10 cellular contexts compared by ENCODE assay signal in the genomic region with DNA sequence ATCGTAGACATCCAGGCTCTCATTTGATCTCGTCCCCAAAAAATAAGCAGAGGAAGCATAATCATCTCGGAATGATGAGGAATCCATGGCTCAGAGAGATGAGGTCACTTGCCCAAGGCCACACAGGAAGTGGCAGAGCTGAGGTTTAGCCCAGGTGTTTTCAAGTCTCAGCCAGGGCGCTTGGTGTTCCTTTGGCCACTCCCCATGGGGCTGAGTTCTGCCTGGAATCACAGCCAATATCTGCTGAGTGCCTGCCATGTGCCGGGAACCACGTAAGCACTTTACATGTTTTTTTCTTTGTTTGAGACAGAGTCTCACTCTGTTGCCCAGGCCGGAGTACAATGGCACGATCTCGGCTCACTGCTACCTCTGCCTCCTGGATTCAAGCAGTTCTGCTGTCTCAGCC. TPM values are rescaled to one million over a fixed set of nuclear protein-coding genes. Genes with fewer than 3 reads are reported as not detected.
DNase-seq lines count a peak whose midpoint lies in the region; ATAC-seq, FAIRE-seq and TF ChIP-seq lines count a peak whose summit lies in the region.
"Had no signal": no experiment of that assay in that cellular context is flagged by ENCODE, and none has a peak within 500 bp of the region (broad histone marks: within the 10 kb centered on the region; RNA-seq: fewer than 3 reads in every experiment).

No MANE protein-coding gene starts in this region.

- no peaks in the 10 kb centered on the region for H3K79me2 ChIP-seq in OCI-LY1 (ENCODE audit: insufficient read depth, low read length)
- H3K79me2 ChIP-seq in osteoblast (ENCODE audit: insufficient read depth, low read length): no peaks in the 10 kb centered on the region

- H3K27ac ChIP-seq in OCI-LY1 (ENCODE audit: low read depth, low read length, poor library complexity, severe bottlenecking): peak overlapping the region; percentile 40
- peak overlapping the region; percentile 46 for H3K27ac ChIP-seq in duodenal mucosa (ENCODE audit: low read depth, low read length)
- no peak overlapping the region for H3K27ac ChIP-seq in osteoblast (ENCODE audit: low read depth, low read length)
- H3K27ac ChIP-seq: sigmoid colon had no signal

- no peaks in the 10 kb centered on the region for H3K9me3 ChIP-seq in OCI-LY1 (ENCODE audit: low read length)
- H3K9me3 ChIP-seq in duodenal mucosa (ENCODE audit: control insufficient read depth in 1 of 2, low read length in 2 of 2): no peaks in the 10 kb centered on the region
- no peaks in the 10 kb centered on the region for H3K9me3 ChIP-seq in osteoblast (ENCODE audit: low read depth, low read length)
- H3K9me3 ChIP-seq: sigmoid colon had no signal

- DNase-seq in GM12892 (ENCODE audit: insufficient read length) (no peak), osteoblast (ENCODE audit: insufficient read length, low spot score, missing footprints) (peak; percentile 52), type B pancreatic cell (ENCODE audit: extremely low spot score, unreplicated experiment) (no peak)
- DNase-seq in activated CD8-positive, alpha-beta memory T cell treated with anti-CD3 and anti-CD28 coated beads, Interleukin-2, amount 50 U/mL, for 4 hours: no peak
- DNase-seq: NCI-H446 treated with DMSO at 0.1 percent for 48 hours, sigmoid colon had no signal

- no peaks in the 10 kb centered on the region for H3K27me3 ChIP-seq in OCI-LY1 (ENCODE audit: insufficient read depth, low read length)
- H3K27me3 ChIP-seq in duodenal mucosa (ENCODE audit: control insufficient read depth in 1 of 2, insufficient read depth in 2 of 2, low read length in 2 of 2): no peaks in the 10 kb centered on the region
- no peaks in the 10 kb centered on the region for H3K27me3 ChIP-seq in osteoblast (ENCODE audit: insufficient read depth, low read length)
- H3K27me3 ChIP-seq: sigmoid colon had no signal

- no peaks in the 10 kb centered on the region for H3K27me3 Mint-ChIP-seq in type B pancreatic cell

- H3K4me2 ChIP-seq in OCI-LY1 (ENCODE audit: low read length) (no peak overlapping the region), osteoblast (ENCODE audit: insufficient read depth, low read length) (no peak overlapping the region)

- no peaks in the 10 kb centered on the region for H3K36me3 Mint-ChIP-seq in type B pancreatic cell

- no peak overlapping the region for H3K27ac Mint-ChIP-seq in type B pancreatic cell

- H2AFZ ChIP-seq in OCI-LY1 (ENCODE audit: low read length) (no peak overlapping the region), osteoblast (ENCODE audit: low read length) (peak overlapping the region; percentile 76)

- H3K9me2 ChIP-seq in OCI-LY1 (ENCODE audit: low read depth, low read length): no peaks in the 10 kb centered on the region

- ATAC-seq in HG03354 (IDR thresholded peaks at IDR 0.05; ENCODE audit: poor library complexity, severe bottlenecking, unreplicated experiment) (no peak), HG03108 (IDR thresholded peaks at IDR 0.05; ENCODE audit: unreplicated experiment) (no peak)

- H3K9ac ChIP-seq in OCI-LY1 (ENCODE audit: low read length): no peak overlapping the region
- H3K9ac ChIP-seq in duodenal mucosa (ENCODE audit: low read depth in 1 of 2, low read length in 2 of 2): peak overlapping the region; percentile 5 to 57

- H3K36me3 ChIP-seq in OCI-LY1 (ENCODE audit: insufficient read depth, low read length) (no peaks in the 10 kb centered on the region), duodenal mucosa (ENCODE audit: control insufficient read depth in 1 of 2, insufficient read depth in 2 of 2, low read length in 2 of 2) (no peaks in the 10 kb centered on the region), osteoblast (ENCODE audit: insufficient read depth, low read length) (no peaks in the 10 kb centered on the region)
- H3K36me3 ChIP-seq: sigmoid colon had no signal

- H3K4me3 ChIP-seq in OCI-LY1 (ENCODE audit: low read depth, low read length, poor library complexity, severe bottlenecking): no peak overlapping the region
- no peak overlapping the region for H3K4me3 ChIP-seq in duodenal mucosa (ENCODE audit: low read depth in 1 of 2, low read length in 2 of 2)
- no peak overlapping the region for H3K4me3 ChIP-seq in osteoblast (ENCODE audit: insufficient read depth, low read length)
- H3K4me3 ChIP-seq: sigmoid colon had no signal

- H3K4me1 ChIP-seq in OCI-LY1 (ENCODE audit: insufficient read depth, low read length, severe bottlenecking) (peaks cover 30% of the 10 kb centered on the region), duodenal mucosa (ENCODE audit: control insufficient read depth in 1 of 2, insufficient read depth in 2 of 2, low read length in 2 of 2) (peaks cover 21 to 34% of the 10 kb centered on the region in 2 donors), osteoblast (ENCODE audit: insufficient read depth, low read length) (peaks cover 16% of the 10 kb centered on the region)

- TF ChIP-seq CTCF in OCI-LY1 (IDR thresholded peaks at IDR 0.05; ENCODE audit: low read length) (no peak), osteoblast (IDR thresholded peaks at IDR 0.05; ENCODE audit: extremely low read depth, low read depth, low read length) (no peak), type B pancreatic cell (conservative IDR thresholded peaks at IDR 0.05) (no peak)

- no peak for TF ChIP-seq POLR2A in GM12892 (IDR thresholded peaks at IDR 0.05; ENCODE audit: low read depth, low read length)

- no peaks in the 10 kb centered on the region for H3K9me3 Mint-ChIP-seq in type B pancreatic cell

- FAIRE-seq in GM12892 (lab: Jason Lieb, UNC): peak; percentile 21

- H3K4me3 Mint-ChIP-seq in type B pancreatic cell: no peak overlapping the region

- H3F3A ChIP-seq in OCI-LY1 (ENCODE audit: insufficient read depth, low read length): 0 out of 2 replicates have a peak, but pooled peaks cover 6% of the 10 kb centered on the region

- H3K4me1 Mint-ChIP-seq in type B pancreatic cell (ENCODE audit: unreplicated experiment): peaks cover 7% of the 10 kb centered on the region

- H4K20me1 ChIP-seq in OCI-LY1 (ENCODE audit: insufficient read depth, low read length) (no peaks in the 10 kb centered on the region), osteoblast (ENCODE audit: insufficient read depth, low read length) (no peaks in the 10 kb centered on the region)

RNA-seq across cellular contexts. Expression of a gene that starts 29.5 kb away (rescaled TPM):
- polyA plus RNA-seq in GM12892 (2012; ENCODE audit: missing spikeins): 155 TPM
- total RNA-seq in osteoblast: 796 and 964 TPM in 2 replicates
- total RNA-seq in type B pancreatic cell (ENCODE audit: low replicate concordance): 277 and 364 TPM in 2 replicates
